9 cellular contexts compared by ENCODE assay signal in genomic region chr17:34382586-34383224, GRCh38. TPM values are rescaled to one million over a fixed set of nuclear protein-coding genes. Genes with fewer than 3 reads are reported as not detected.
DNase-seq lines count a peak whose midpoint lies in the region; ATAC-seq, FAIRE-seq and TF ChIP-seq lines count a peak whose summit lies in the region.
"Had no signal": no experiment of that assay in that cellular context is flagged by ENCODE, and none has a peak within 500 bp of the region (broad histone marks: within the 10 kb centered on the region; RNA-seq: fewer than 3 reads in every experiment).

No MANE protein-coding gene starts in this region.

- no TSS peak for BruUV-seq in K562 (replicated peaks; lab: Mats Ljungman, UMichigan)

- peak; percentile 67 for FAIRE-seq in K562 (lab: Jason Lieb, UNC)
- FAIRE-seq: G401.6 had no signal

- CTCF ChIA-PET in K562 (lab: Yijun Ruan, JAX; ENCODE audit: low intra/inter-chr PET ratio): no interaction called here

- TF ChIP-seq CTCF in OCI-LY3 (IDR thresholded peaks at IDR 0.05; ENCODE audit: low read depth, low read length) (no peak), K562 (IDR thresholded peaks at IDR 0.05 in 2 of 3, conservative IDR thresholded peaks at IDR 0.05 in 1 of 3; ENCODE audit: insufficient read depth in 2 of 3, low read depth in 1 of 3, low read length in 3 of 3) (no peak), colonic mucosa (IDR thresholded peaks at IDR 0.05) (no peak)

- no peak for TF ChIP-seq EP300 in K562 (IDR thresholded peaks at IDR 0.05; ENCODE audit: low read length)

- intact Hi-C loops in K562 (cut with micrococcal nuclease) (no loop called here), colonic mucosa (cut with DNase I) (no loop called here)

- H2AFZ ChIP-seq in OCI-LY3 (ENCODE audit: low read depth, low read length) (no peak overlapping the region), K562 (ENCODE audit: low read depth, low read length) (peak overlapping the region; percentile 75; the same call in 1 of the 2 replicates)

- H3K9me3 ChIP-seq in OCI-LY3 (ENCODE audit: insufficient read depth, low read length) (no peaks in the 10 kb centered on the region), K562 (replicated peaks; ENCODE audit: control insufficient read depth, insufficient read depth, low read depth, low read length) (no peaks in the 10 kb centered on the region), colonic mucosa (no peaks in the 10 kb centered on the region)

- H3K4me3 ChIP-seq in OCI-LY3 (ENCODE audit: low read length): no peak overlapping the region
- no peak overlapping the region for H3K4me3 ChIP-seq in K562
- H3K4me3 ChIP-seq in colonic mucosa: no peak overlapping the region

- peaks cover 42% of the 10 kb centered on the region for H3K4me1 ChIP-seq in OCI-LY3 (ENCODE audit: low read length)
- H3K4me1 ChIP-seq in K562 (replicated peaks in 1 of 2; ENCODE audit: control insufficient read depth in 2 of 2, insufficient read depth in 2 of 2, low read length in 2 of 2): peaks cover 3 to 36% of the 10 kb centered on the region in 2 experiments; a peak in 3 of 5 replicates
- no peaks in the 10 kb centered on the region for H3K4me1 ChIP-seq in colonic mucosa

- in situ Hi-C loops in K562 (cut with MboI): no loop called here

- H3K79me2 ChIP-seq in OCI-LY3 (ENCODE audit: low read length): no peaks in the 10 kb centered on the region
- H3K79me2 ChIP-seq in K562 (ENCODE audit: control insufficient read depth, insufficient read depth, low read length): no peaks in the 10 kb centered on the region

- H3K9me1 ChIP-seq in K562 (ENCODE audit: control insufficient read depth, insufficient read depth, low read length): no peaks in the 10 kb centered on the region

- no peak for TF ChIP-seq RAD21 in K562 (CRISPR knock-in tag; conservative IDR thresholded peaks at IDR 0.05 in 1 of 2, IDR thresholded peaks at IDR 0.05 in 1 of 2)

- POLR2A ChIA-PET in K562 (lab: Yijun Ruan, JAX): no interaction called here

- ATAC-seq in GM19463 (IDR thresholded peaks at IDR 0.05; ENCODE audit: unreplicated experiment): peak; percentile 39
- no peak for ATAC-seq in K562
- ATAC-seq in GM21825 (IDR thresholded peaks at IDR 0.05; ENCODE audit: unreplicated experiment): no peak

- no peak for TF ChIP-seq POLR2A in K562 (conservative IDR thresholded peaks at IDR 0.05)

- H3K4me2 ChIP-seq in OCI-LY3 (ENCODE audit: low read length) (peak overlapping the region; percentile 15; the same call in 1 of the 2 replicates), K562 (ENCODE audit: insufficient read depth, low read length) (peak overlapping the region; percentile 10; the same call in 1 of the 2 replicates)

- no peak for DNase-seq in K562 (ENCODE audit: extremely low read depth in 1 of 4, low spot score in 3 of 4)
- DNase-seq in stimulated activated CD4-positive, alpha-beta T cell treated with anti-CD3 and anti-CD28 coated beads, Interleukin-2, amount 100 ng/mL, for 48 hours: peak; percentile 23 to 35
- no peak for DNase-seq in AG08396 (ENCODE audit: low spot score)
- DNase-seq in NCI-H146 (lab: John Stamatoyannopoulos, UW): no peak
- DNase-seq in colonic mucosa: no peak

- H3K27ac ChIP-seq in OCI-LY3 (ENCODE audit: low read length): no peak overlapping the region
- H3K27ac ChIP-seq in K562 (ENCODE audit: extremely low read depth, low read depth, low read length): peak overlapping the region; percentile 36; the same call in 1 of the 3 replicates
- no peak overlapping the region for H3K27ac ChIP-seq in colonic mucosa

- H3K27me3 ChIP-seq in OCI-LY3 (ENCODE audit: low read depth, low read length) (peaks cover 79% of the 10 kb centered on the region), K562 (ENCODE audit: control insufficient read depth in 2 of 2, insufficient read depth in 2 of 2, low read length in 2 of 2) (peaks cover 0 to 3% of the 10 kb centered on the region in 2 experiments; a peak in 1 of 5 replicates), colonic mucosa (no peaks in the 10 kb centered on the region)

- no peak overlapping the region for H3K9ac ChIP-seq in OCI-LY3 (ENCODE audit: low read length)
- H3K9ac ChIP-seq in K562 (ENCODE audit: insufficient read depth in 1 of 2, low read depth in 2 of 2, low read length in 2 of 2): no peak overlapping the region
- H3K9ac ChIP-seq in colonic mucosa (ENCODE audit: low read depth in 2 of 2, low read length in 2 of 2): no peak overlapping the region

- 42% methylated on average over 7 of the region's 7 CpGs for WGBS in K562 (ENCODE audit: insufficient coverage, low coverage, missing lambda C conversion rate)

- H3K36me3 ChIP-seq in OCI-LY3 (replicated peaks; ENCODE audit: low read depth, low read length): no peaks in the 10 kb centered on the region
- no peaks in the 10 kb centered on the region for H3K36me3 ChIP-seq in K562 (ENCODE audit: control insufficient read depth, insufficient read depth, low read length)
- H3K36me3 ChIP-seq in colonic mucosa: no peaks in the 10 kb centered on the region

- peaks cover 30% of the 10 kb centered on the region; the same call in 1 of the 2 replicates for H4K20me1 ChIP-seq in OCI-LY3 (ENCODE audit: insufficient read depth, low read length)
- no peaks in the 10 kb centered on the region for H4K20me1 ChIP-seq in K562 (replicated peaks; ENCODE audit: control insufficient read depth, insufficient read depth, low read length)

TF ChIP-seq in K562, 482 proteins besides CTCF, POLR2A, EP300 and RAD21 (continues in another document):
- TF ChIP-seq MEIS2 (IDR thresholded peaks at IDR 0.05; ENCODE audit: partially characterized antibody): peak; percentile 51
- TF ChIP-seq ZNF668 (CRISPR knock-in tag; IDR thresholded peaks at IDR 0.05): no peak
- peak; percentile 22; the same call in 1 of the 2 replicates for TF ChIP-seq PKNOX1 (IDR thresholded peaks at IDR 0.05)
- TF ChIP-seq POU5F1 (IDR thresholded peaks at IDR 0.05; ENCODE audit: borderline replicate concordance, low read depth, low read length, partially characterized antibody): no peak

RNA-seq across cellular contexts. Expression of gene CCL1, which starts 19.7 kb away (rescaled TPM):
- total RNA-seq in K562 (2011; cell fraction: chromatin; rRNA removed; ENCODE audit: low replicate concordance): not detected in 2 replicates
- not detected in 2 replicates for total RNA-seq in K562 (2011; cell fraction: nucleolus; rRNA removed)
- not detected in 2 replicates for total RNA-seq in K562 (2011; cell fraction: nucleoplasm; rRNA removed)
- 0.29 TPM in 1 of 2 replicates, not detected in the other for total RNA-seq in K562 (2014; rRNA removed)
- total RNA-seq in K562 (2014; rRNA removed; fragmentation: Illumina TruSeq; extraction: Trizol): not detected in 2 replicates
- total RNA-seq in K562 (2015; rRNA removed; fragmentation: Illumina TruSeq; extraction: Trizol): not detected in 2 replicates
- not detected in 2 replicates for total RNA-seq in K562 (2021)
- not detected in 2 replicates for polyA plus RNA-seq in K562 (2011; rRNA removed)
- not detected in 2 replicates for polyA plus RNA-seq in K562 (2011; cell fraction: cytosol; rRNA removed)
- not detected in 2 replicates for polyA plus RNA-seq in K562 (2011; cell fraction: nucleus; rRNA removed)
- not detected in 2 replicates for polyA plus RNA-seq in K562 (2012)
- not detected in 2 replicates for polyA plus RNA-seq in K562 (2014; fragmentation: Illumina TruSeq; extraction: Trizol)
- polyA plus RNA-seq in K562 (2014; fragmentation: Nextera tagmentation; extraction: Ambion mirVana): under 1 TPM in 1 of 2 experiments, not detected in 1; 0.45 TPM
- polyA plus RNA-seq in K562 (2014; rRNA removed): not detected in 2 replicates
- polyA minus RNA-seq in K562 (2011; rRNA and poly(A)+ RNA removed): not detected in 2 replicates
- polyA minus RNA-seq in K562 (2011; cell fraction: cytosol; rRNA and poly(A)+ RNA removed): not detected in 2 replicates
- not detected in 2 replicates for polyA minus RNA-seq in K562 (2011; cell fraction: nucleus; rRNA and poly(A)+ RNA removed)
- not detected for total RNA-seq in colonic mucosa

RNA-seq across cellular contexts. Expression of gene CCL13, which starts 26.4 kb away (rescaled TPM):
- not detected in 2 replicates for total RNA-seq in K562 (2011; cell fraction: chromatin; rRNA removed; ENCODE audit: low replicate concordance)
- not detected in 2 replicates for total RNA-seq in K562 (2011; cell fraction: nucleolus; rRNA removed)
- not detected in 2 replicates for total RNA-seq in K562 (2011; cell fraction: nucleoplasm; rRNA removed)
- total RNA-seq in K562 (2014; rRNA removed) (not detected in 2 replicates), K562 (2014; rRNA removed; fragmentation: Illumina TruSeq; extraction: Trizol) (not detected in 2 replicates), K562 (2015; rRNA removed; fragmentation: Illumina TruSeq; extraction: Trizol) (not detected in 2 replicates), K562 (2021) (not detected in 2 replicates), colonic mucosa (1 to 10 TPM in 1 of 2 donors, under 1 TPM in 1; 0.82 to 4.9 TPM)
- polyA plus RNA-seq in K562 (2011; rRNA removed) (not detected in 2 replicates), K562 (2014; fragmentation: Illumina TruSeq; extraction: Trizol) (not detected in 2 replicates), K562 (2014; fragmentation: Nextera tagmentation; extraction: Ambion mirVana) (not detected), K562 (2014; rRNA removed) (not detected in 2 replicates)
- polyA plus RNA-seq in K562 (2011; cell fraction: cytosol; rRNA removed): not detected in 2 replicates
- not detected in 2 replicates for polyA plus RNA-seq in K562 (2011; cell fraction: nucleus; rRNA removed)
- polyA plus RNA-seq in K562 (2012): 0.24 TPM in 1 of 2 replicates, not detected in the other
- polyA minus RNA-seq in K562 (2011; rRNA and poly(A)+ RNA removed): not detected in 2 replicates
- polyA minus RNA-seq in K562 (2011; cell fraction: cytosol; rRNA and poly(A)+ RNA removed): not detected in 2 replicates
- not detected in 2 replicates for polyA minus RNA-seq in K562 (2011; cell fraction: nucleus; rRNA and poly(A)+ RNA removed)

Comparison
In these comparisons a context has a peak if more than half of its experiments do, and no peak if none do; other contexts are left out.
1. DNase-seq: peak in stimulated activated CD4-positive, alpha-beta T cell treated with anti-CD3 and anti-CD28 coated beads, Interleukin-2, amount 100 ng/mL, for 48 hours (2 of 2); none in K562 (0 of 4), AG08396 (single experiment), NCI-H146 (single experiment) and colonic mucosa (single experiment).